ENCODE assay signal across 1 cellular context in genomic region chr7:21426958-21427860, GRCh38.
TF ChIP-seq lines count a peak whose summit lies in the region.

No MANE protein-coding gene starts in this region.

TF ChIP-seq in GM12878, 131 proteins besides CTCF, POLR2A, EP300 and RAD21 (continued from another document and continues in another):
- TF ChIP-seq ZNF592 (IDR thresholded peaks at IDR 0.05) (no peak), EED (IDR thresholded peaks at IDR 0.05; ENCODE audit: low read depth) (peak; percentile 33; the same call in 1 of the 2 replicates), EGR1 (IDR thresholded peaks at IDR 0.05; ENCODE audit: borderline replicate concordance in 1 of 2, low read depth in 2 of 2, low read length in 2 of 2) (peak in 1 of 2 experiments; percentile 91; a peak in 2 of 3 replicates), ZNF274 (IDR thresholded peaks at IDR 0.05; ENCODE audit: insufficient read depth, insufficient read length) (no peak), IKZF2 (IDR thresholded peaks at IDR 0.05) (peak; percentile 21 to 57; a peak in 2 of 4 replicates), IRF5 (IDR thresholded peaks at IDR 0.05; ENCODE audit: borderline replicate concordance) (no peak), E2F4 (IDR thresholded peaks at IDR 0.05; ENCODE audit: low read depth, low read length) (peak; percentile 74), ZBTB40 (IDR thresholded peaks at IDR 0.05; ENCODE audit: borderline replicate concordance) (no peak; the same call in 1 of the 2 replicates), CHD1 (IDR thresholded peaks at IDR 0.05; ENCODE audit: low read depth, low read length) (no peak), RBBP5 (conservative IDR thresholded peaks at IDR 0.05) (no peak), CEBPB (IDR thresholded peaks at IDR 0.05; ENCODE audit: borderline replicate concordance in 1 of 2, low read depth in 2 of 2, low read length in 2 of 2) (no peak), MAX (IDR thresholded peaks at IDR 0.05; ENCODE audit: low read depth, low read length) (peak; percentile 77), HCFC1 (IDR thresholded peaks at IDR 0.05; ENCODE audit: low read length) (peak; percentile 89), KAT2A (conservative IDR thresholded peaks at IDR 0.05; ENCODE audit: control insufficient read depth, low read depth, low read length) (no peak), MTA2 (IDR thresholded peaks at IDR 0.05; ENCODE audit: low read depth) (no peak), FOXK2 (IDR thresholded peaks at IDR 0.05) (no peak), NFXL1 (IDR thresholded peaks at IDR 0.05; ENCODE audit: borderline replicate concordance) (no peak), BMI1 (IDR thresholded peaks at IDR 0.05; ENCODE audit: borderline replicate concordance) (no peak), ZBTB33 (IDR thresholded peaks at IDR 0.05) (no peak), ZNF207 (IDR thresholded peaks at IDR 0.05; ENCODE audit: borderline replicate concordance) (peak; percentile 79; the same call in 1 of the 2 replicates), RELA (IDR thresholded peaks at IDR 0.05; ENCODE audit: borderline replicate concordance, partially characterized antibody) (no peak), LARP7 (IDR thresholded peaks at IDR 0.05) (no peak), TBL1XR1 (IDR thresholded peaks at IDR 0.05; ENCODE audit: low read depth, low read length) (no peak), RELB (IDR thresholded peaks at IDR 0.05; ENCODE audit: low read depth) (peak; percentile 70), HSF1 (IDR thresholded peaks at IDR 0.05; ENCODE audit: low read depth, low read length) (no peak), ATF2 (IDR thresholded peaks at IDR 0.05; ENCODE audit: low read length) (no peak), JUNB (IDR thresholded peaks at IDR 0.05) (no peak), PAX5 (IDR thresholded peaks at IDR 0.05; ENCODE audit: borderline replicate concordance, low read depth, low read length) (0 out of 2 replicates have a peak, but pooled peaks have one; percentile 39), ZSCAN29 (IDR thresholded peaks at IDR 0.05) (no peak), E4F1 (IDR thresholded peaks at IDR 0.05; ENCODE audit: borderline replicate concordance, partially characterized antibody) (no peak), USF2 (IDR thresholded peaks at IDR 0.05; ENCODE audit: borderline replicate concordance, low read depth, low read length) (no peak)
